In the genomic region with DNA sequence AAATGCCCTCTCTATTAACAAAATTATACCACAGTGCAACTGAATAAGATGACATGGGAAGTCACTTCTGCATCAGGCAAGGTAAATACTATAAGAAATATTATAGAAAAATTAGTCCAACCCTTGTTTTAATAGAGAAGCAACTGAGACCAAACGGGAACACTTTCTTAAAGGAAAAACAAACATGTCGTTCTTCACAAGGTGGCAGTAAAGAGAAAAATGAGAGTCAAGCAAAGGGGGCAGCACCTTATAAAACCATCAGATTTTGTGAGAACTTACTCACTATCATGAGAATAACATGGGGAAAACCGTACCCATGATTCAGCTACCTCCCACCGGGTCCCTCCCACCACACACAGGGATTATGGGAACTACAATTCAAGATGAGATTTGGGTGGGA, we compare ENCODE assay signal across 26 cellular contexts.
A peak's percentile ranks its signal among the peaks of the same experiment; 100 is the strongest.
DNase-seq lines count a peak whose midpoint lies in the region; ATAC-seq, FAIRE-seq and TF ChIP-seq lines count a peak whose summit lies in the region.
"Had no signal": no experiment of that assay in that cellular context is flagged by ENCODE, and none has a peak within 500 bp of the region (broad histone marks: within the 10 kb centered on the region; RNA-seq: fewer than 3 reads in every experiment).

No MANE protein-coding gene starts in this region.

- POLR2A ChIA-PET in PC-9 (lab: Charles Lee; ENCODE audit: unreplicated experiment) (no interaction called here), endothelial cell of umbilical vein (lab: Charles Lee) (no interaction called here)

- intact Hi-C loops in PC-9 (cut with micrococcal nuclease; ENCODE audit: unreplicated experiment) (loop anchor here (10.0 kb wide), 1 partner anchor 481 kb away; a partner anchor contains a TSS), endothelial cell of umbilical vein (cut with micrococcal nuclease) (loop anchor here (5.0 kb wide), 1 partner anchor 448 kb away; no protein-coding TSS in a partner anchor)

- no peak for ATAC-seq in HG02763 (IDR thresholded peaks at IDR 0.05; ENCODE audit: unreplicated experiment)
- ATAC-seq: gastrocnemius medialis had no signal

- no peak overlapping the region for H3K9ac ChIP-seq in endothelial cell of umbilical vein (replicated peaks; ENCODE audit: extremely low read depth, insufficient read depth, low read length)

- FAIRE-seq in endothelial cell of umbilical vein (lab: Jason Lieb, UNC) = no peak
- FAIRE-seq: islet of Langerhans had no signal

- TF ChIP-seq CTCF in C4-2B (conservative IDR thresholded peaks at IDR 0.05) = peak; percentile 24
- peak; percentile 12; the same call in 1 of the 2 replicates for TF ChIP-seq CTCF in HFFc6 (IDR thresholded peaks at IDR 0.05)
- 0 out of 2 replicates have a peak, but pooled peaks have one; percentile 20 for TF ChIP-seq CTCF in PC-9 (conservative IDR thresholded peaks at IDR 0.05)
- no peak for TF ChIP-seq CTCF in endothelial cell of umbilical vein (IDR thresholded peaks at IDR 0.05; ENCODE audit: extremely low read depth in 1 of 2, insufficient read depth in 1 of 2, low read depth in 1 of 2, low read length in 2 of 2)

- H3K4me2 ChIP-seq in PC-9 = no peak overlapping the region
- H3K4me2 ChIP-seq in endothelial cell of umbilical vein (ENCODE audit: insufficient read depth, low read length) = no peak overlapping the region

- dilution Hi-C loops in endothelial cell of umbilical vein (cut with MboI; ENCODE audit: extremely low pct_ligation_motif_present, low sequenced_read_pairs) = no loop called here

- no peaks in the 10 kb centered on the region for H3K79me2 ChIP-seq in PC-9 (ENCODE audit: low read depth)
- H3K79me2 ChIP-seq in endothelial cell of umbilical vein (ENCODE audit: control insufficient read depth, insufficient read depth, low read length) = no peaks in the 10 kb centered on the region

- DNase-seq in HFFc6 (no peak), PC-9 (no peak), endothelial cell of umbilical vein (ENCODE audit: low read depth, low spot score) (peak; percentile 5), EL (no peak), NCI-H748 (lab: John Stamatoyannopoulos, UW; ENCODE audit: unreplicated experiment) (no peak)
- DNase-seq in activated CD4-positive, alpha-beta T cell treated with anti-CD3 and anti-CD28 coated beads, Interleukin-2, amount 50 U/mL, for 48 hours = no peak
- DNase-seq: activated B cell treated with CpG ODN at 0.5 μM for 24 hours; cortex of kidney; gastrocnemius medialis; hypothalamus; Karpas-422; left ventricle myocardium inferior; midbrain; NCI-H2081 treated with DMSO at 0.1 percent for 48 hours; NCI-H446; NK-92 treated with Interleukin-12 subunit alpha and Interleukin-12 subunit beta, amount 100 ng/mL, for 24 hours; sigmoid colon; stimulated activated naive CD8-positive, alpha-beta T cell treated with anti-CD3 and anti-CD28 coated beads, Interleukin-15, amount 100 ng/mL, for 72 hours; T-helper 9 cell had no signal

- H3K4me3 ChIP-seq in PC-9 (no peak overlapping the region), endothelial cell of umbilical vein (replicated peaks in 1 of 3; ENCODE audit: insufficient read depth in 1 of 3, low read depth in 1 of 3, low read length in 3 of 3) (no peak overlapping the region)
- H3K4me3 ChIP-seq: cardiac muscle cell, gastrocnemius medialis, left ventricle myocardium inferior, sigmoid colon, tibial nerve had no signal

- no peaks in the 10 kb centered on the region for H3K27me3 Mint-ChIP-seq in HFFc6 (ENCODE audit: insufficient read depth)
- H3K27me3 Mint-ChIP-seq: activated B cell treated with CpG ODN at 0.5 μM for 24 hours had no signal

- H3K9me3 Mint-ChIP-seq in HFFc6 = no peaks in the 10 kb centered on the region
- H3K9me3 Mint-ChIP-seq: activated B cell treated with CpG ODN at 0.5 μM for 24 hours; activated naive CD4-positive, alpha-beta T cell treated with anti-CD3 and anti-CD28 coated beads, Interleukin-2, amount 50 U/mL, for 24 hours; nephron; stimulated activated naive CD8-positive, alpha-beta T cell treated with anti-CD3 and anti-CD28 coated beads, Interleukin-15, amount 100 ng/mL, for 72 hours had no signal

- H3K9me2 ChIP-seq in PC-9 (ENCODE audit: insufficient read depth) = no peaks in the 10 kb centered on the region

- no peaks in the 10 kb centered on the region for H3K4me1 Mint-ChIP-seq in HFFc6 (ENCODE audit: low read depth)
- H3K4me1 Mint-ChIP-seq: activated B cell treated with CpG ODN at 0.5 μM for 24 hours; activated naive CD4-positive, alpha-beta T cell treated with anti-CD3 and anti-CD28 coated beads, Interleukin-2, amount 50 U/mL, for 24 hours; nephron; stimulated activated naive CD8-positive, alpha-beta T cell treated with anti-CD3 and anti-CD28 coated beads, Interleukin-15, amount 100 ng/mL, for 72 hours had no signal

- BruUV-seq in PC-9 (replicated peaks; lab: Mats Ljungman, UMichigan) = no TSS peak
- no TSS peak for BruUV-seq in endothelial cell of umbilical vein (replicated peaks; lab: Mats Ljungman, UMichigan)

- H3K9me1 ChIP-seq in endothelial cell of umbilical vein (replicated peaks; ENCODE audit: control insufficient read depth, extremely low read depth, insufficient read depth, low read length) = no peaks in the 10 kb centered on the region

- no peaks in the 10 kb centered on the region for H3K9me3 ChIP-seq in PC-9 (ENCODE audit: insufficient read depth, low read depth)
- no peaks in the 10 kb centered on the region for H3K9me3 ChIP-seq in endothelial cell of umbilical vein (replicated peaks; ENCODE audit: control insufficient read depth, insufficient read depth, low read length)
- H3K9me3 ChIP-seq: gastrocnemius medialis, left ventricle myocardium inferior, sigmoid colon, tibial nerve had no signal

- H3K27ac Mint-ChIP-seq in HFFc6 = no peak overlapping the region
- H3K27ac Mint-ChIP-seq: activated B cell treated with CpG ODN at 0.5 μM for 24 hours; activated naive CD4-positive, alpha-beta T cell treated with anti-CD3 and anti-CD28 coated beads, Interleukin-2, amount 50 U/mL, for 24 hours; nephron; stimulated activated naive CD8-positive, alpha-beta T cell treated with anti-CD3 and anti-CD28 coated beads, Interleukin-15, amount 100 ng/mL, for 72 hours had no signal

- no peak overlapping the region for H3K27ac ChIP-seq in C4-2B
- H3K27ac ChIP-seq in PC-9 = no peak overlapping the region
- no peak overlapping the region for H3K27ac ChIP-seq in endothelial cell of umbilical vein (ENCODE audit: insufficient read depth, low read depth, low read length)
- H3K27ac ChIP-seq: cardiac muscle cell, gastrocnemius medialis, left ventricle myocardium inferior, sigmoid colon, tibial nerve had no signal

- no peaks in the 10 kb centered on the region for H3F3A ChIP-seq in PC-9 (ENCODE audit: insufficient read depth, low read depth)

- CTCF ChIA-PET in PC-9 (lab: Charles Lee) = no interaction called here
- CTCF ChIA-PET in endothelial cell of umbilical vein (lab: Charles Lee) = no interaction called here

- H4K20me1 ChIP-seq in PC-9 (ENCODE audit: insufficient read depth) = no peaks in the 10 kb centered on the region
- H4K20me1 ChIP-seq in endothelial cell of umbilical vein (replicated peaks; ENCODE audit: control insufficient read depth, extremely low read depth, insufficient read depth, low read length) = no peaks in the 10 kb centered on the region

- no peaks in the 10 kb centered on the region for H3K4me1 ChIP-seq in PC-9 (replicated peaks; ENCODE audit: insufficient read depth)
- H3K4me1 ChIP-seq in endothelial cell of umbilical vein (ENCODE audit: control insufficient read depth, extremely low read depth, insufficient read depth, low read length) = no peaks in the 10 kb centered on the region
- H3K4me1 ChIP-seq: gastrocnemius medialis, left ventricle myocardium inferior, sigmoid colon, tibial nerve had no signal

- H3K27me3 ChIP-seq in PC-9 (ENCODE audit: insufficient read depth, low read depth) (no peaks in the 10 kb centered on the region), endothelial cell of umbilical vein (ENCODE audit: control insufficient read depth in 2 of 2, insufficient read depth in 2 of 2, low read length in 2 of 2) (peaks cover 3 to 4% of the 10 kb centered on the region in 2 experiments)
- H3K27me3 ChIP-seq: cardiac muscle cell, gastrocnemius medialis, sigmoid colon, tibial nerve had no signal

- H3K36me3 Mint-ChIP-seq in HFFc6 (ENCODE audit: low read depth) = no peaks in the 10 kb centered on the region
- H3K36me3 Mint-ChIP-seq: activated naive CD4-positive, alpha-beta T cell treated with anti-CD3 and anti-CD28 coated beads, Interleukin-2, amount 50 U/mL, for 24 hours had no signal

- H2AFZ ChIP-seq in PC-9 (no peak overlapping the region), endothelial cell of umbilical vein (ENCODE audit: low read depth, low read length) (no peak overlapping the region)

- H3K36me3 ChIP-seq in PC-9 (ENCODE audit: low read depth) (no peaks in the 10 kb centered on the region), endothelial cell of umbilical vein (ENCODE audit: control insufficient read depth in 2 of 2, extremely low read depth in 1 of 2, insufficient read depth in 2 of 2, low read length in 2 of 2) (no peaks in the 10 kb centered on the region)
- H3K36me3 ChIP-seq: cardiac muscle cell, gastrocnemius medialis, left ventricle myocardium inferior, sigmoid colon, tibial nerve had no signal

- no peak for TF ChIP-seq POLR2A in endothelial cell of umbilical vein (IDR thresholded peaks at IDR 0.05; ENCODE audit: low read depth, low read length)

- H3K4me3 Mint-ChIP-seq in HFFc6 = no peak overlapping the region
- H3K4me3 Mint-ChIP-seq: activated B cell treated with CpG ODN at 0.5 μM for 24 hours; activated naive CD4-positive, alpha-beta T cell treated with anti-CD3 and anti-CD28 coated beads, Interleukin-2, amount 50 U/mL, for 24 hours; nephron; stimulated activated naive CD8-positive, alpha-beta T cell treated with anti-CD3 and anti-CD28 coated beads, Interleukin-15, amount 100 ng/mL, for 72 hours had no signal

TF ChIP-seq in endothelial cell of umbilical vein, 7 proteins besides CTCF, POLR2A, EP300 and RAD21:
- TF ChIP-seq EZH2 (IDR thresholded peaks at IDR 0.05; ENCODE audit: borderline replicate concordance, low read depth, low read length, severe bottlenecking) (no peak), GATA2 (IDR thresholded peaks at IDR 0.05; ENCODE audit: insufficient read depth, insufficient read length, low read depth, low read length) (no peak), FOS (IDR thresholded peaks at IDR 0.05; ENCODE audit: borderline replicate concordance, insufficient read depth, low read length) (no peak), POLR2AphosphoS5 (IDR thresholded peaks at IDR 0.05; ENCODE audit: insufficient read depth, low read depth, low read length) (no peak)
- TF ChIP-seq, protein P1, sequence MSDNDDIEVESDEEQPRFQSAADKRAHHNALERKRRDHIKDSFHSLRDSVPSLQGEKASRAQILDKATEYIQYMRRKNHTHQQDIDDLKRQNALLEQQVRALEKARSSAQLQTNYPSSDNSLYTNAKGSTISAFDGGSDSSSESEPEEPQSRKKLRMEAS (IDR thresholded peaks at IDR 0.05; ENCODE audit: insufficient read depth, insufficient read length) = no peak
TF ChIP-seq in endothelial cell of umbilical vein: peak in this region for 0.

Comparison
In these comparisons a context has a peak if more than half of its experiments do, and no peak if none do; other contexts are left out.
1. CTCF ChIP-seq: peak in C4-2B (single experiment), HFFc6 (single experiment) and PC-9 (single experiment); none in endothelial cell of umbilical vein (0 of 2).